1 cellular context compared by ENCODE assay signal in the genomic region with DNA sequence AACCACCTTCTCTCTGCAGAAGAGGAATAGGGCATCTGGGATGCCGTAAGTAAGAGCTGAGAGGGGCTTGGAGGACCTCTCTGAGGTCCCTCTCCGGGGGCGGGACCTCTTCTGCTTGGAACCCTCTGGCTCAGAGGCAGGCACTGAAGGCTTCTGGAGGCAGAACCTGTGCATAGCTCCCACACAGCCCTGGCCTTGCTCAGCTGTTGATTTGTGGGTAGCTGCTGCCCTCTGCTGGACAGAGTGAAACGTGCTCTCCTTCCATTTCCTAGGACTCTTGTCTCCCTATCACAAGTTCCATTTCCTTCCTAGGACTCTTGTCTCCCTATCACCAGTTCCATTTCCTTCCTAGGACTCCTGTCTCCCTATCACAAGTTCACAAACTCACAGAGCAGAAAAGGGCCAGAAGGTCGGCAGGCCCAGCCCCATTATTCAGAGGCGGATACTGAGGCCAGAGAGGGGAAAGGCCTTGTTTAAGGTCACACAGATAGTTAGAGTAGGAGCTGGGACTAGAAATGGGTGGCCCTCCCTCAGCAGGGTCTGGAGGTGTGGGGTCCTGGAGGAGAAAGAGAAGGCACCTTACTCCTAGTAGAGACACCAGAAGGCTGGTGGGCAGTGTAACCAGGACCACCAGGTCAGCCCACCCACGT.
TF ChIP-seq lines count a peak whose summit lies in the region.

No MANE protein-coding gene starts in this region.

TF ChIP-seq in H1, 55 proteins besides CTCF, POLR2A, EP300 and RAD21:
- no peak for TF ChIP-seq RXRA (IDR thresholded peaks at IDR 0.05; ENCODE audit: insufficient read depth, low read depth, low read length)
- 0 out of 2 replicates have a peak, but pooled peaks have one; percentile 2 for TF ChIP-seq CEBPB (IDR thresholded peaks at IDR 0.05; ENCODE audit: low read depth, low read length)
